24 cellular contexts compared by ENCODE assay signal in the genomic region with DNA sequence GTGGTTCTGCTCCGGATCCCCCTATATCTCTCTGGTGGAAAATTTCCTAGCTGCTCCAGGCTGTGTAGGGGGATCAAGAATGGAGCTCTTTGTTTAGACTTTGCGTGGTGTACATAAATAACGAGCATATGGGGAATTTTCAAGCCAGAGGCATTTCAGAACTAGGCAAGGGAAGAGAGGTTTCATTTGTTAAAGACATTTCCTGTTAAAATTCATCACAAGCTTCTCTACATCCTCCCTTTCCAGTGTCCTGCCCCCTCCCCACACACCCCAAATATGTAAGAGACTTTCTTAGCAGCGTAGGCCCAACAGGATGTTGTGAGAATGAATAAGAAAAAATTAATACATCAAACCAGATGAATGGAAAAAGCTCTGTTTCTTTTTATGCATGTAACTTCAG.
A peak's percentile ranks its signal among the peaks of the same experiment; 100 is the strongest.
DNase-seq lines count a peak whose midpoint lies in the region.
"Had no signal": no experiment of that assay in that cellular context is flagged by ENCODE, and none has a peak within 500 bp of the region (broad histone marks: within the 10 kb centered on the region; RNA-seq: fewer than 3 reads in every experiment).

No MANE protein-coding gene starts in this region.

- peaks cover 21% of the 10 kb centered on the region for H3K4me1 Mint-ChIP-seq in activated T-helper 2 cell treated with anti-CD3 and anti-CD28 coated beads, Interferon-gamma antibody, Interleukin-2, Interleukin-4, amounts not matched to agents 10 μg/mL and 5 μg/mL and 100 μg/mL, durations not matched to agents 14 hours and 24 hours and 36 hours (ENCODE audit: low read depth)

- peaks cover 0 to 10% of the 10 kb centered on the region in 2 donors for H3K4me1 ChIP-seq in muscle layer of duodenum (ENCODE audit: control insufficient read depth in 1 of 2, insufficient read depth in 2 of 2, low read length in 2 of 2)

- no peaks in the 10 kb centered on the region for H3K36me3 Mint-ChIP-seq in activated T-helper 2 cell treated with anti-CD3 and anti-CD28 coated beads, Interferon-gamma antibody, Interleukin-2, Interleukin-4, amounts not matched to agents 10 μg/mL and 5 μg/mL and 100 μg/mL, durations not matched to agents 14 hours and 24 hours and 36 hours (ENCODE audit: low read depth)
- H3K36me3 Mint-ChIP-seq: activated CD8-positive, alpha-beta memory T cell treated with anti-CD3 and anti-CD28 coated beads, Interleukin-2, amount 10 ng/mL, durations not matched to agents 7 days and 5 days; activated naive CD8-positive, alpha-beta T cell treated with anti-CD3 and anti-CD28 coated beads for 36 hours; CD4-positive, alpha-beta memory T cell; IgD-negative memory B cell had no signal

- no peak overlapping the region for H3K4me3 ChIP-seq in muscle layer of duodenum (ENCODE audit: low read depth in 1 of 2, low read length in 2 of 2)
- H3K4me3 ChIP-seq: coronary artery, Peyer's patch, transverse colon had no signal

- peak; percentile 14 for DNase-seq in activated CD4-positive, alpha-beta T cell treated with anti-CD3 and anti-CD28 coated beads for 48 hours
- no peak for DNase-seq in activated CD4-positive, alpha-beta T cell treated with anti-CD3 and anti-CD28 coated beads, Interleukin-2, amount 50 U/mL, for 1 hour
- DNase-seq in EH (ENCODE audit: low read depth) (peak; percentile 11), GM19240 (ENCODE audit: insufficient read length, low spot score) (no peak), NCI-H2107 treated with DMSO at 0.1 percent for 48 hours (lab: John Stamatoyannopoulos, UW; ENCODE audit: unreplicated experiment) (no peak), retina (no peak)
- DNase-seq in activated T-helper 2 cell treated with anti-CD3 and anti-CD28 coated beads, Interferon-gamma antibody, Interleukin-2, Interleukin-4, amounts not matched to agents 10 μg/mL and 5 μg/mL and 100 μg/mL, durations not matched to agents 14 hours and 24 hours and 36 hours (ENCODE audit: low spot score): no peak
- DNase-seq: activated CD8-positive, alpha-beta memory T cell treated with anti-CD3 and anti-CD28 coated beads, Interleukin-2, amount 10 ng/mL, durations not matched to agents 7 days and 5 days; activated naive CD8-positive, alpha-beta T cell treated with anti-CD3 and anti-CD28 coated beads for 36 hours; aorta; effector memory CD8-positive, alpha-beta T cell; left cardiac atrium; mammary epithelial cell; NCI-H1092; NCI-H1930; NCI-H226; NCI-H748 treated with DMSO at 0.1 percent for 48 hours; Peyer's patch; SIG-M5; transverse colon had no signal

- H3K4me3 Mint-ChIP-seq in activated T-helper 2 cell treated with anti-CD3 and anti-CD28 coated beads, Interferon-gamma antibody, Interleukin-2, Interleukin-4, amounts not matched to agents 10 μg/mL and 5 μg/mL and 100 μg/mL, durations not matched to agents 14 hours and 24 hours and 36 hours (ENCODE audit: low read depth): no peak overlapping the region
- H3K4me3 Mint-ChIP-seq: activated CD8-positive, alpha-beta memory T cell treated with anti-CD3 and anti-CD28 coated beads, Interleukin-2, amount 10 ng/mL, durations not matched to agents 7 days and 5 days; activated naive CD8-positive, alpha-beta T cell treated with anti-CD3 and anti-CD28 coated beads for 36 hours; CD4-positive, alpha-beta memory T cell; effector memory CD8-positive, alpha-beta T cell; IgD-negative memory B cell had no signal

- no peaks in the 10 kb centered on the region for H3K9me3 Mint-ChIP-seq in activated T-helper 2 cell treated with anti-CD3 and anti-CD28 coated beads, Interferon-gamma antibody, Interleukin-2, Interleukin-4, amounts not matched to agents 10 μg/mL and 5 μg/mL and 100 μg/mL, durations not matched to agents 14 hours and 24 hours and 36 hours
- H3K9me3 Mint-ChIP-seq: effector memory CD8-positive, alpha-beta T cell had no signal

- H3K36me3 ChIP-seq in muscle layer of duodenum (ENCODE audit: control insufficient read depth in 1 of 2, insufficient read depth in 2 of 2, low read length in 2 of 2): no peaks in the 10 kb centered on the region
- H3K36me3 ChIP-seq: Peyer's patch, transverse colon had no signal

- intact Hi-C loops in activated T-helper 2 cell treated with anti-CD3 and anti-CD28 coated beads, Interferon-gamma antibody, Interleukin-2, Interleukin-4, amounts not matched to agents 10 μg/mL and 5 μg/mL and 100 μg/mL, durations not matched to agents 14 hours and 24 hours and 36 hours (cut with micrococcal nuclease): loop anchor here (2.0 kb wide), 1 partner anchor 59 kb away; no protein-coding TSS in a partner anchor

- no peaks in the 10 kb centered on the region for H3K9me3 ChIP-seq in muscle layer of duodenum (ENCODE audit: control insufficient read depth in 1 of 2, low read length in 2 of 2)
- H3K9me3 ChIP-seq: Peyer's patch, transverse colon had no signal

- peak overlapping the region; percentile 30 for H3K27ac Mint-ChIP-seq in activated T-helper 2 cell treated with anti-CD3 and anti-CD28 coated beads, Interferon-gamma antibody, Interleukin-2, Interleukin-4, amounts not matched to agents 10 μg/mL and 5 μg/mL and 100 μg/mL, durations not matched to agents 14 hours and 24 hours and 36 hours
- H3K27ac Mint-ChIP-seq: activated CD8-positive, alpha-beta memory T cell treated with anti-CD3 and anti-CD28 coated beads, Interleukin-2, amount 10 ng/mL, durations not matched to agents 7 days and 5 days; activated naive CD8-positive, alpha-beta T cell treated with anti-CD3 and anti-CD28 coated beads for 36 hours; CD4-positive, alpha-beta memory T cell; effector memory CD8-positive, alpha-beta T cell; IgD-negative memory B cell had no signal

- peak overlapping the region; percentile 42 for H3K27ac ChIP-seq in muscle layer of duodenum (ENCODE audit: low read length)
- H3K27ac ChIP-seq: coronary artery had no signal

- no peaks in the 10 kb centered on the region for H3K27me3 Mint-ChIP-seq in activated T-helper 2 cell treated with anti-CD3 and anti-CD28 coated beads, Interferon-gamma antibody, Interleukin-2, Interleukin-4, amounts not matched to agents 10 μg/mL and 5 μg/mL and 100 μg/mL, durations not matched to agents 14 hours and 24 hours and 36 hours (ENCODE audit: low read depth)
- H3K27me3 Mint-ChIP-seq: activated naive CD8-positive, alpha-beta T cell treated with anti-CD3 and anti-CD28 coated beads for 36 hours had no signal

- no peaks in the 10 kb centered on the region for H3K27me3 ChIP-seq in muscle layer of duodenum (ENCODE audit: low read depth, low read length)
- H3K27me3 ChIP-seq: Peyer's patch, transverse colon had no signal

Comparison
In these comparisons a context has a peak if more than half of its experiments do, and no peak if none do; other contexts are left out.
1. DNase-seq: peak in activated CD4-positive, alpha-beta T cell treated with anti-CD3 and anti-CD28 coated beads for 48 hours (single experiment) and EH (single experiment); none in activated CD4-positive, alpha-beta T cell treated with anti-CD3 and anti-CD28 coated beads, Interleukin-2, amount 50 U/mL, for 1 hour (single experiment), activated T-helper 2 cell treated with anti-CD3 and anti-CD28 coated beads, Interferon-gamma antibody, Interleukin-2, Interleukin-4, amounts not matched to agents 10 μg/mL and 5 μg/mL and 100 μg/mL, durations not matched to agents 14 hours and 24 hours and 36 hours (single experiment), GM19240 (single experiment), NCI-H2107 treated with DMSO at 0.1 percent for 48 hours (single experiment) and retina (single experiment).